ENCODE assay signal across 1 cellular context in the genomic region with DNA sequence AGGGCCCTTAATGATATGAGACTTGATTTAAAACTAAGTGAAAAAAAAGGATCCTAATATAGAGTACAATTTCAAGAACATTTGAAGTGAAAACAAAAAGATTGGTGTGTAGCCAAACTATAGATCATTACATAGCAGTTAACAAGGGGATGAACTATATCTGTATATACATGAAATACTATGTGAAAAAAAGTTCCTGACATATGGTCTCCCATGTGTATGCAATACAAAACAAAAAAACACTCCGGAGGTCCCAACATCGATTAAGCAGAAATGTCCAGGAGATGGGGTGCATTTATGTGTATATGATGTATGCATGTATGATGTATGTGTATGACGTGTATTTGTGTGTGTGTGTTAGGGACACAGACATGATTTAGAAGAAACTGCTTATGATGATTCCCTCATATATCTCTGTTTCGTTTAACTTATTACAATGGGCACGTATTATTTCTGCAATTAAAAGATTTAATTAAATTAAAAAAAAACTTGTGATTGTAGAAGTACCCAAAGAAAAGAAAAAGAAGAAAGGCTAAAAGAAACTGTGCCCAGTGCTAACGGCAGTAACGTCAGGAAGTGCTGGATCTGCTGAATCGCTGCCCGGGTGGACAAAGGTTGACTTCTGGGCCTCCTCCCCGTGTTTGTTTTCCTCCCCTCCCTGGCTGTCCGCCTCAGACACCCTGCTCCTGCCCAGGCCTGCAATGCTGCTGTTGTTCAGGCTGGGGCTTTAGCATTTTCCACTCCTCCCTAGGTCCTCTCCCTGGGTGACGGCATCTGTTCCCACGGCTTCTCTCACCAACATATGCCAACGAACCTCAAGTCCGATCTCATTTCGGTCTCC.
TF ChIP-seq lines count a peak whose summit lies in the region.

No MANE protein-coding gene starts in this region.

TF ChIP-seq in A549, 52 proteins besides CTCF, POLR2A, EP300 and RAD21:
- TF ChIP-seq ATOH8 (CRISPR knock-in tag; IDR thresholded peaks at IDR 0.05; ENCODE audit: low read depth) (no peak), SMC3 (IDR thresholded peaks at IDR 0.05) (no peak), RCOR1 (IDR thresholded peaks at IDR 0.05; ENCODE audit: low read depth, low read length) (no peak), GATA3 (IDR thresholded peaks at IDR 0.05; ENCODE audit: borderline replicate concordance) (no peak), KDM5A (IDR thresholded peaks at IDR 0.05) (no peak), KDM1A (IDR thresholded peaks at IDR 0.05; ENCODE audit: low read depth) (no peak), CBX2 (IDR thresholded peaks at IDR 0.05; ENCODE audit: borderline replicate concordance, low read depth) (no peak), SREBF2 (IDR thresholded peaks at IDR 0.05) (no peak), RARB (CRISPR knock-in tag; IDR thresholded peaks at IDR 0.05) (no peak), TP53 (CRISPR knock-in tag; IDR thresholded peaks at IDR 0.05) (no peak), RNF2 (IDR thresholded peaks at IDR 0.05; ENCODE audit: borderline replicate concordance, low read depth) (no peak), CEBPB (IDR thresholded peaks at IDR 0.05) (no peak), ZC3H11A (IDR thresholded peaks at IDR 0.05) (no peak), FOSL2 (IDR thresholded peaks at IDR 0.05) (no peak), FOSL2 (CRISPR knock-in tag; IDR thresholded peaks at IDR 0.05) (no peak)
- TF ChIP-seq, protein P1, sequence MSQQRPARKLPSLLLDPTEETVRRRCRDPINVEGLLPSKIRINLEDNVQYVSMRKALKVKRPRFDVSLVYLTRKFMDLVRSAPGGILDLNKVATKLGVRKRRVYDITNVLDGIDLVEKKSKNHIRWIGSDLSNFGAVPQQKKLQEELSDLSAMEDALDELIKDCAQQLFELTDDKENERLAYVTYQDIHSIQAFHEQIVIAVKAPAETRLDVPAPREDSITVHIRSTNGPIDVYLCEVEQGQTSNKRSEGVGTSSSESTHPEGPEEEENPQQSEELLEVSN (IDR thresholded peaks at IDR 0.05; ENCODE audit: borderline replicate concordance, low read depth) = no peak
- TF ChIP-seq, protein P2, sequence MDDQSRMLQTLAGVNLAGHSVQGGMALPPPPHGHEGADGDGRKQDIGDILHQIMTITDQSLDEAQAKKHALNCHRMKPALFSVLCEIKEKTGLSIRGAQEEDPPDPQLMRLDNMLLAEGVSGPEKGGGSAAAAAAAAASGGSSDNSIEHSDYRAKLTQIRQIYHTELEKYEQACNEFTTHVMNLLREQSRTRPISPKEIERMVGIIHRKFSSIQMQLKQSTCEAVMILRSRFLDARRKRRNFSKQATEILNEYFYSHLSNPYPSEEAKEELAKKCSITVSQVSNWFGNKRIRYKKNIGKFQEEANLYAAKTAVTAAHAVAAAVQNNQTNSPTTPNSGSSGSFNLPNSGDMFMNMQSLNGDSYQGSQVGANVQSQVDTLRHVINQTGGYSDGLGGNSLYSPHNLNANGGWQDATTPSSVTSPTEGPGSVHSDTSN (IDR thresholded peaks at IDR 0.05) = no peak
